8 cellular contexts compared by ENCODE assay signal in the genomic region with DNA sequence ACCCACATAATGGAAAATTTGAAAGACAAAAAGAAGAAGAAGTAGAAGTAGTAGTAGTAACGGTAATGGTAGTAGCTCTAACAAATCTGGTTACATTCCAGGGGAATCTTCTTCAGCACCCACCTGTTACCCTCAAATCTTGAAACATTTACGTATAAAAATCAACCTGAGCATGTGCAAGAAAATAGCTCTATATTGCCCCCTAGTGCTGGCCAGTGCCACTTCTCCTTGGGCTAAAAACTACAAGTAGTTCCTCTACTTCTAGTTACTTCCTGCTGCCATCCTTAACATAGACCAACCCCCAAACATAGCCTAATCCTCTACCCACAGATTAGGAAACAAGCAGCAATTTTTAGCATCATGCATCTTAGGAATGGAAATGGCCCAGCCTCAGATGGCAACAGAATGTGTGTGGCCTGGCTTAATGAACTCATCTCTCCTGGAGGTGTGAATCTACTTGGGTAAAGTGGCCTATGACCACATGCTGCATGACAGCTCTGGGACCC. TPM values are rescaled to one million over a fixed set of nuclear protein-coding genes. Genes with fewer than 3 reads are reported as not detected.
DNase-seq lines count a peak whose midpoint lies in the region; ATAC-seq and TF ChIP-seq lines count a peak whose summit lies in the region.

No MANE protein-coding gene starts in this region.

- peaks cover 30% of the 10 kb centered on the region for H3K4me1 ChIP-seq in SJSA1 (replicated peaks)

- peak overlapping the region; percentile 70; the same call in 1 of the 2 replicates for H3K4me3 ChIP-seq in SJSA1

- no peaks in the 10 kb centered on the region for H3K9me3 ChIP-seq in SJSA1 (replicated peaks)

- TF ChIP-seq POLR2A in erythroblast (IDR thresholded peaks at IDR 0.05; ENCODE audit: low read length), result no peak

- DNase-seq in NCI-H2081 (lab: John Stamatoyannopoulos, UW), result peak; percentile 35 to 42
- DNase-seq in NCI-H2081 treated with DMSO at 0.1 percent for 48 hours (lab: John Stamatoyannopoulos, UW), result no peak
- DNase-seq in Kasumi-1 (lab: John Stamatoyannopoulos, UW), result peak; percentile 94 to 95
- peak; percentile 67 to 75 for DNase-seq in SJSA1 (ENCODE audit: low read depth in 1 of 2, low spot score in 2 of 2)
- peak; percentile 76 to 86 for DNase-seq in erythroblast (lab: John Stamatoyannopoulos, UW)
- peak; percentile 88 for DNase-seq in myocyte (ENCODE audit: low read depth)
- no peak for DNase-seq in activated effector memory CD4-positive, alpha-beta T cell treated with Interleukin-2 at 50 U/mL for 16 hours

- ATAC-seq in GM21786 (IDR thresholded peaks at IDR 0.05; ENCODE audit: unreplicated experiment), result peak; percentile 60

- H3K27ac ChIP-seq in SJSA1, result no peak overlapping the region

- no peaks in the 10 kb centered on the region for H3K27me3 ChIP-seq in SJSA1 (replicated peaks)

- H3K36me3 ChIP-seq in SJSA1, result peaks cover 4% of the 10 kb centered on the region; the same call in 1 of the 2 replicates

RNA-seq across cellular contexts. Expression of gene PDGFC, which starts 3.1 kb away (rescaled TPM):
- total RNA-seq in SJSA1 (2014; rRNA removed; shearing (Covaris generic)), result 63.0 and 73.1 TPM in 2 replicates
- 38.0 and 49.5 TPM in 2 replicates for total RNA-seq in myocyte
- 91.4 TPM for polyA plus RNA-seq in myocyte (2012)

Comparison
In these comparisons a context has a peak if more than half of its experiments do, and no peak if none do; other contexts are left out.
1. DNase-seq: peak in NCI-H2081 (2 of 2), Kasumi-1 (2 of 2), SJSA1 (2 of 2), erythroblast (2 of 2) and myocyte (single experiment); none in NCI-H2081 treated with DMSO at 0.1 percent for 48 hours (single experiment) and activated effector memory CD4-positive, alpha-beta T cell treated with Interleukin-2 at 50 U/mL for 16 hours (single experiment).